In genomic region chr1:923131-923990, GRCh38 we compare ENCODE assay signal across 1 cellular context.
TF ChIP-seq lines count a peak whose summit lies in the region.

A gene with protein sequence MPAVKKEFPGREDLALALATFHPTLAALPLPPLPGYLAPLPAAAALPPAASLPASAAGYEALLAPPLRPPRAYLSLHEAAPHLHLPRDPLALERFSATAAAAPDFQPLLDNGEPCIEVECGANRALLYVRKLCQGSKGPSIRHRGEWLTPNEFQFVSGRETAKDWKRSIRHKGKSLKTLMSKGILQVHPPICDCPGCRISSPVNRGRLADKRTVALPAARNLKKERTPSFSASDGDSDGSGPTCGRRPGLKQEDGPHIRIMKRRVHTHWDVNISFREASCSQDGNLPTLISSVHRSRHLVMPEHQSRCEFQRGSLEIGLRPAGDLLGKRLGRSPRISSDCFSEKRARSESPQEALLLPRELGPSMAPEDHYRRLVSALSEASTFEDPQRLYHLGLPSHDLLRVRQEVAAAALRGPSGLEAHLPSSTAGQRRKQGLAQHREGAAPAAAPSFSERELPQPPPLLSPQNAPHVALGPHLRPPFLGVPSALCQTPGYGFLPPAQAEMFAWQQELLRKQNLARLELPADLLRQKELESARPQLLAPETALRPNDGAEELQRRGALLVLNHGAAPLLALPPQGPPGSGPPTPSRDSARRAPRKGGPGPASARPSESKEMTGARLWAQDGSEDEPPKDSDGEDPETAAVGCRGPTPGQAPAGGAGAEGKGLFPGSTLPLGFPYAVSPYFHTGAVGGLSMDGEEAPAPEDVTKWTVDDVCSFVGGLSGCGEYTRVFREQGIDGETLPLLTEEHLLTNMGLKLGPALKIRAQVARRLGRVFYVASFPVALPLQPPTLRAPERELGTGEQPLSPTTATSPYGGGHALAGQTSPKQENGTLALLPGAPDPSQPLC (plus strand): TSS chr1:923923. CDS start chr1:924432, 509 bp downstream.

TF ChIP-seq in K562, 482 proteins besides CTCF, POLR2A, EP300 and RAD21 (continued from another document and continues in another):
- TF ChIP-seq ZBTB11 (CRISPR knock-in tag; IDR thresholded peaks at IDR 0.05): no peak
- TF ChIP-seq, protein P1, sequence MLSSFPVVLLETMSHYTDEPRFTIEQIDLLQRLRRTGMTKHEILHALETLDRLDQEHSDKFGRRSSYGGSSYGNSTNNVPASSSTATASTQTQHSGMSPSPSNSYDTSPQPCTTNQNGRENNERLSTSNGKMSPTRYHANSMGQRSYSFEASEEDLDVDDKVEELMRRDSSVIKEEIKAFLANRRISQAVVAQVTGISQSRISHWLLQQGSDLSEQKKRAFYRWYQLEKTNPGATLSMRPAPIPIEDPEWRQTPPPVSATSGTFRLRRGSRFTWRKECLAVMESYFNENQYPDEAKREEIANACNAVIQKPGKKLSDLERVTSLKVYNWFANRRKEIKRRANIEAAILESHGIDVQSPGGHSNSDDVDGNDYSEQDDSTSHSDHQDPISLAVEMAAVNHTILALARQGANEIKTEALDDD (IDR thresholded peaks at IDR 0.05): no peak
- no peak for TF ChIP-seq DNMT1 (IDR thresholded peaks at IDR 0.05)
- TF ChIP-seq TSC22D4 (tag; IDR thresholded peaks at IDR 0.05): no peak
- TF ChIP-seq FOS (IDR thresholded peaks at IDR 0.05; ENCODE audit: extremely low read depth, insufficient read length): no peak
- TF ChIP-seq ZFP30 (CRISPR knock-in tag; IDR thresholded peaks at IDR 0.05; ENCODE audit: borderline replicate concordance): no peak
- peak; percentile 63 for TF ChIP-seq RBM25 (IDR thresholded peaks at IDR 0.05; ENCODE audit: low read depth, low read length, severe bottlenecking)
- TF ChIP-seq, protein P2, sequence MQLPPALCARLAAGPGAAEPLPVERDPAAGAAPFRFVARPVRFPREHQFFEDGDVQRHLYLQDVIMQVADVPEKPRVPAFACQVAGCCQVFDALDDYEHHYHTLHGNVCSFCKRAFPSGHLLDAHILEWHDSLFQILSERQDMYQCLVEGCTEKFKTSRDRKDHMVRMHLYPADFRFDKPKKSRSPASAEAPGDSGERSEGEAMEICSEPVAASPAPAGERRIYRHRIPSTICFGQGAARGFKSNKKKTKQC (CRISPR knock-in tag; IDR thresholded peaks at IDR 0.05): no peak
- 0 out of 2 replicates have a peak, but pooled peaks have one; percentile 11 for TF ChIP-seq ATF7 (IDR thresholded peaks at IDR 0.05)
- TF ChIP-seq, protein P3, sequence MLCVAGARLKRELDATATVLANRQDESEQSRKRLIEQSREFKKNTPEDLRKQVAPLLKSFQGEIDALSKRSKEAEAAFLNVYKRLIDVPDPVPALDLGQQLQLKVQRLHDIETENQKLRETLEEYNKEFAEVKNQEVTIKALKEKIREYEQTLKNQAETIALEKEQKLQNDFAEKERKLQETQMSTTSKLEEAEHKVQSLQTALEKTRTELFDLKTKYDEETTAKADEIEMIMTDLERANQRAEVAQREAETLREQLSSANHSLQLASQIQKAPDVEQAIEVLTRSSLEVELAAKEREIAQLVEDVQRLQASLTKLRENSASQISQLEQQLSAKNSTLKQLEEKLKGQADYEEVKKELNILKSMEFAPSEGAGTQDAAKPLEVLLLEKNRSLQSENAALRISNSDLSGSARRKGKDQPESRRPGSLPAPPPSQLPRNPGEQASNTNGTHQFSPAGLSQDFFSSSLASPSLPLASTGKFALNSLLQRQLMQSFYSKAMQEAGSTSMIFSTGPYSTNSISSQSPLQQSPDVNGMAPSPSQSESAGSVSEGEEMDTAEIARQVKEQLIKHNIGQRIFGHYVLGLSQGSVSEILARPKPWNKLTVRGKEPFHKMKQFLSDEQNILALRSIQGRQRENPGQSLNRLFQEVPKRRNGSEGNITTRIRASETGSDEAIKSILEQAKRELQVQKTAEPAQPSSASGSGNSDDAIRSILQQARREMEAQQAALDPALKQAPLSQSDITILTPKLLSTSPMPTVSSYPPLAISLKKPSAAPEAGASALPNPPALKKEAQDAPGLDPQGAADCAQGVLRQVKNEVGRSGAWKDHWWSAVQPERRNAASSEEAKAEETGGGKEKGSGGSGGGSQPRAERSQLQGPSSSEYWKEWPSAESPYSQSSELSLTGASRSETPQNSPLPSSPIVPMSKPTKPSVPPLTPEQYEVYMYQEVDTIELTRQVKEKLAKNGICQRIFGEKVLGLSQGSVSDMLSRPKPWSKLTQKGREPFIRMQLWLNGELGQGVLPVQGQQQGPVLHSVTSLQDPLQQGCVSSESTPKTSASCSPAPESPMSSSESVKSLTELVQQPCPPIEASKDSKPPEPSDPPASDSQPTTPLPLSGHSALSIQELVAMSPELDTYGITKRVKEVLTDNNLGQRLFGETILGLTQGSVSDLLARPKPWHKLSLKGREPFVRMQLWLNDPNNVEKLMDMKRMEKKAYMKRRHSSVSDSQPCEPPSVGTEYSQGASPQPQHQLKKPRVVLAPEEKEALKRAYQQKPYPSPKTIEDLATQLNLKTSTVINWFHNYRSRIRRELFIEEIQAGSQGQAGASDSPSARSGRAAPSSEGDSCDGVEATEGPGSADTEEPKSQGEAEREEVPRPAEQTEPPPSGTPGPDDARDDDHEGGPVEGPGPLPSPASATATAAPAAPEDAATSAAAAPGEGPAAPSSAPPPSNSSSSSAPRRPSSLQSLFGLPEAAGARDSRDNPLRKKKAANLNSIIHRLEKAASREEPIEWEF (CRISPR knock-in tag; IDR thresholded peaks at IDR 0.05): no peak
- TF ChIP-seq DMBX1 (CRISPR knock-in tag; IDR thresholded peaks at IDR 0.05; ENCODE audit: borderline replicate concordance): no peak
- TF ChIP-seq, protein P4, sequence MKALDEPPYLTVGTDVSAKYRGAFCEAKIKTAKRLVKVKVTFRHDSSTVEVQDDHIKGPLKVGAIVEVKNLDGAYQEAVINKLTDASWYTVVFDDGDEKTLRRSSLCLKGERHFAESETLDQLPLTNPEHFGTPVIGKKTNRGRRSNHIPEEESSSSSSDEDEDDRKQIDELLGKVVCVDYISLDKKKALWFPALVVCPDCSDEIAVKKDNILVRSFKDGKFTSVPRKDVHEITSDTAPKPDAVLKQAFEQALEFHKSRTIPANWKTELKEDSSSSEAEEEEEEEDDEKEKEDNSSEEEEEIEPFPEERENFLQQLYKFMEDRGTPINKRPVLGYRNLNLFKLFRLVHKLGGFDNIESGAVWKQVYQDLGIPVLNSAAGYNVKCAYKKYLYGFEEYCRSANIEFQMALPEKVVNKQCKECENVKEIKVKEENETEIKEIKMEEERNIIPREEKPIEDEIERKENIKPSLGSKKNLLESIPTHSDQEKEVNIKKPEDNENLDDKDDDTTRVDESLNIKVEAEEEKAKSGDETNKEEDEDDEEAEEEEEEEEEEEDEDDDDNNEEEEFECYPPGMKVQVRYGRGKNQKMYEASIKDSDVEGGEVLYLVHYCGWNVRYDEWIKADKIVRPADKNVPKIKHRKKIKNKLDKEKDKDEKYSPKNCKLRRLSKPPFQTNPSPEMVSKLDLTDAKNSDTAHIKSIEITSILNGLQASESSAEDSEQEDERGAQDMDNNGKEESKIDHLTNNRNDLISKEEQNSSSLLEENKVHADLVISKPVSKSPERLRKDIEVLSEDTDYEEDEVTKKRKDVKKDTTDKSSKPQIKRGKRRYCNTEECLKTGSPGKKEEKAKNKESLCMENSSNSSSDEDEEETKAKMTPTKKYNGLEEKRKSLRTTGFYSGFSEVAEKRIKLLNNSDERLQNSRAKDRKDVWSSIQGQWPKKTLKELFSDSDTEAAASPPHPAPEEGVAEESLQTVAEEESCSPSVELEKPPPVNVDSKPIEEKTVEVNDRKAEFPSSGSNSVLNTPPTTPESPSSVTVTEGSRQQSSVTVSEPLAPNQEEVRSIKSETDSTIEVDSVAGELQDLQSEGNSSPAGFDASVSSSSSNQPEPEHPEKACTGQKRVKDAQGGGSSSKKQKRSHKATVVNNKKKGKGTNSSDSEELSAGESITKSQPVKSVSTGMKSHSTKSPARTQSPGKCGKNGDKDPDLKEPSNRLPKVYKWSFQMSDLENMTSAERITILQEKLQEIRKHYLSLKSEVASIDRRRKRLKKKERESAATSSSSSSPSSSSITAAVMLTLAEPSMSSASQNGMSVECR (CRISPR knock-in tag; IDR thresholded peaks at IDR 0.05): no peak
- no peak for TF ChIP-seq TFE3 (CRISPR knock-in tag; IDR thresholded peaks at IDR 0.05)
- no peak for TF ChIP-seq SMARCE1 (IDR thresholded peaks at IDR 0.05)
- TF ChIP-seq SIX5 (IDR thresholded peaks at IDR 0.05; ENCODE audit: borderline replicate concordance in 1 of 2, insufficient read depth in 1 of 2, low read depth in 1 of 2, low read length in 2 of 2): peak in 1 of 2 experiments; percentile 14; a peak in 1 of 4 replicates
- TF ChIP-seq ATF1 (CRISPR knock-in tag; IDR thresholded peaks at IDR 0.05): no peak
- TF ChIP-seq ATF1 (tag; IDR thresholded peaks at IDR 0.05): 0 out of 2 replicates have a peak, but pooled peaks have one; percentile 27
- TF ChIP-seq RREB1 (CRISPR knock-in tag; IDR thresholded peaks at IDR 0.05): no peak
- no peak for TF ChIP-seq TEAD2 (tag; IDR thresholded peaks at IDR 0.05)
- TF ChIP-seq GABPB1 (CRISPR knock-in tag; IDR thresholded peaks at IDR 0.05): 0 out of 2 replicates have a peak, but pooled peaks have one; percentile 26
- TF ChIP-seq TGIF2 (CRISPR knock-in tag; IDR thresholded peaks at IDR 0.05): no peak
- TF ChIP-seq ZFP36 (IDR thresholded peaks at IDR 0.05; ENCODE audit: low read depth, low read length, partially characterized antibody): peak; percentile 60
- peak; percentile 90; the same call in 1 of the 2 replicates for TF ChIP-seq ZBTB7A (IDR thresholded peaks at IDR 0.05; ENCODE audit: borderline replicate concordance, control insufficient read depth, low read depth, low read length)
- peak; percentile 10 for TF ChIP-seq TBP (optimal IDR thresholded peaks at IDR 0.05; ENCODE audit: low read depth, low read length)
- TF ChIP-seq ZNF79 (CRISPR knock-in tag; IDR thresholded peaks at IDR 0.05; ENCODE audit: low read depth): no peak
